ENCODE assay signal across 13 cellular contexts in genomic region chr9:115192835-115193234, GRCh38.
DNase-seq lines count a peak whose midpoint lies in the region; ATAC-seq lines count a peak whose summit lies in the region.
"Had no signal": no experiment of that assay in that cellular context is flagged by ENCODE, and none has a peak within 500 bp of the region (broad histone marks: within the 10 kb centered on the region; RNA-seq: fewer than 3 reads in every experiment).

No MANE protein-coding gene starts in this region.

- H3K27ac Mint-ChIP-seq in natural killer cell treated with Interleukin-12 subunit alpha and Interleukin-12 subunit beta and Interleukin-15 and Interleukin-18, amount 100 ng/mL, for 72 hours, result no peak overlapping the region
- H3K27ac Mint-ChIP-seq: activated naive CD4-positive, alpha-beta T cell treated with anti-CD3 and anti-CD28 coated beads, Interleukin-2, amount 50 U/mL, for 72 hours had no signal

- ATAC-seq in GM18870 (IDR thresholded peaks at IDR 0.05; ENCODE audit: unreplicated experiment) (peak; percentile 54), GM21717 (IDR thresholded peaks at IDR 0.05; ENCODE audit: unreplicated experiment) (peak; percentile 62), HG03139 (IDR thresholded peaks at IDR 0.05; ENCODE audit: unreplicated experiment) (peak; percentile 87)
- no peak for ATAC-seq in natural killer cell treated with Interleukin-12 subunit alpha and Interleukin-12 subunit beta and Interleukin-15 and Interleukin-18, amount 100 ng/mL, for 72 hours
- ATAC-seq: activated naive CD4-positive, alpha-beta T cell treated with anti-CD3 and anti-CD28 coated beads, Interleukin-2, amount 50 U/mL, for 72 hours had no signal

- DNase-seq in glomerular visceral epithelial cell (ENCODE audit: extremely low spot score) (peak; percentile 42), NCI-H1092 (lab: John Stamatoyannopoulos, UW) (no peak), globus pallidus (ENCODE audit: low spot score) (no peak), NCI-H2171 (lab: John Stamatoyannopoulos, UW) (no peak)
- no peak for DNase-seq in natural killer cell treated with Interleukin-12 subunit alpha and Interleukin-12 subunit beta and Interleukin-15 and Interleukin-18, amount 100 ng/mL, for 72 hours (ENCODE audit: low spot score)
- DNase-seq: effector memory CD4-positive, alpha-beta T cell; foreskin fibroblast; Kasumi-1; NCI-H2081 had no signal

- H3K9me3 Mint-ChIP-seq in natural killer cell treated with Interleukin-12 subunit alpha and Interleukin-12 subunit beta and Interleukin-15 and Interleukin-18, amount 100 ng/mL, for 72 hours, result no peaks in the 10 kb centered on the region

- peaks cover 12 to 28% of the 10 kb centered on the region in 2 donors for H3K27me3 Mint-ChIP-seq in natural killer cell treated with Interleukin-12 subunit alpha and Interleukin-12 subunit beta and Interleukin-15 and Interleukin-18, amount 100 ng/mL, for 72 hours

- H3K4me3 Mint-ChIP-seq in natural killer cell treated with Interleukin-12 subunit alpha and Interleukin-12 subunit beta and Interleukin-15 and Interleukin-18, amount 100 ng/mL, for 72 hours, result no peak overlapping the region

- H3K4me1 Mint-ChIP-seq in natural killer cell treated with Interleukin-12 subunit alpha and Interleukin-12 subunit beta and Interleukin-15 and Interleukin-18, amount 100 ng/mL, for 72 hours (ENCODE audit: low read depth in 2 of 2), result no peaks in the 10 kb centered on the region

- no peaks in the 10 kb centered on the region for H3K36me3 Mint-ChIP-seq in natural killer cell treated with Interleukin-12 subunit alpha and Interleukin-12 subunit beta and Interleukin-15 and Interleukin-18, amount 100 ng/mL, for 72 hours
- H3K36me3 Mint-ChIP-seq: activated naive CD4-positive, alpha-beta T cell treated with anti-CD3 and anti-CD28 coated beads, Interleukin-2, amount 50 U/mL, for 72 hours had no signal

Comparison
In these comparisons a context has a peak if more than half of its experiments do, and no peak if none do; other contexts are left out.
1. ATAC-seq: peak in GM18870 (single experiment), GM21717 (single experiment) and HG03139 (single experiment); none in natural killer cell treated with Interleukin-12 subunit alpha and Interleukin-12 subunit beta and Interleukin-15 and Interleukin-18, amount 100 ng/mL, for 72 hours (0 of 2).